Comparison of ENCODE assay signal across 26 cellular contexts in genomic region chr7:134835463-134835823, GRCh38. TPM values are rescaled to one million over a fixed set of nuclear protein-coding genes. Genes with fewer than 3 reads are reported as not detected.
DNase-seq lines count a peak whose midpoint lies in the region; ATAC-seq, FAIRE-seq and TF ChIP-seq lines count a peak whose summit lies in the region.
"Had no signal": no experiment of that assay in that cellular context is flagged by ENCODE, and none has a peak within 500 bp of the region (broad histone marks: within the 10 kb centered on the region; RNA-seq: fewer than 3 reads in every experiment).

No MANE protein-coding gene starts in this region.

- no peaks in the 10 kb centered on the region for H3K27me3 ChIP-seq in breast epithelium
- H3K27me3 ChIP-seq in osteoblast (ENCODE audit: insufficient read depth, low read length) = no peaks in the 10 kb centered on the region
- no peaks in the 10 kb centered on the region for H3K27me3 ChIP-seq in transverse colon
- H3K27me3 ChIP-seq: BLaER1, SJCRH30 had no signal

- no peak for TF ChIP-seq CTCF in breast epithelium (IDR thresholded peaks at IDR 0.05)
- TF ChIP-seq CTCF in MCF 10A (IDR thresholded peaks at IDR 0.05; ENCODE audit: unreplicated experiment) = no peak
- no peak for TF ChIP-seq CTCF in osteoblast (IDR thresholded peaks at IDR 0.05; ENCODE audit: extremely low read depth, low read depth, low read length)
- no peak for TF ChIP-seq CTCF in transverse colon (IDR thresholded peaks at IDR 0.05)

- no peak overlapping the region for H3K27ac Mint-ChIP-seq in MCF 10A (ENCODE audit: low read depth, unreplicated experiment)
- H3K27ac Mint-ChIP-seq: activated naive CD8-positive, alpha-beta T cell treated with anti-CD3 and anti-CD28 coated beads for 36 hours; activated T-helper 1 cell treated with anti-CD3 and anti-CD28 coated beads, Interleukin-12 subunit alpha, Interleukin-12 subunit beta, Interleukin-2, Interleukin-4 antibody, amounts not matched to agents 30 ng/mL and 10 ng/mL and 1 ng/mL, durations not matched to agents 14 hours and 24 hours and 36 hours had no signal

- TF ChIP-seq POLR2A in breast epithelium (IDR thresholded peaks at IDR 0.05) (no peak), transverse colon (IDR thresholded peaks at IDR 0.05) (no peak)

- no peaks in the 10 kb centered on the region for H3K4me1 Mint-ChIP-seq in MCF 10A (ENCODE audit: insufficient read depth, unreplicated experiment)
- H3K4me1 Mint-ChIP-seq: activated naive CD8-positive, alpha-beta T cell treated with anti-CD3 and anti-CD28 coated beads for 36 hours; endodermal cell had no signal

- BruUV-seq in MCF 10A (replicated peaks; lab: Mats Ljungman, UMichigan) = no TSS peak

- peaks cover 25% of the 10 kb centered on the region for H4K20me1 ChIP-seq in osteoblast (ENCODE audit: insufficient read depth, low read length)

- H3K4me3 ChIP-seq in breast epithelium = peak overlapping the region in 1 of 3 donors; percentile 15
- H3K4me3 ChIP-seq in osteoblast (ENCODE audit: insufficient read depth, low read length) = no peak overlapping the region
- H3K4me3 ChIP-seq in transverse colon = no peak overlapping the region
- H3K4me3 ChIP-seq: BLaER1, SJCRH30, skin epidermis had no signal

- peak; percentile 79 for FAIRE-seq in endometrium (lab: Jason Lieb, UNC)
- FAIRE-seq: G401.6, HTR-8/SVneo had no signal

- H3K27ac ChIP-seq in breast epithelium (peak overlapping the region; percentile 64 to 71), osteoblast (ENCODE audit: low read depth, low read length) (peak overlapping the region; percentile 94), transverse colon (peak overlapping the region; percentile 73 to 85 (median 82))
- H3K27ac ChIP-seq: BLaER1, SJCRH30 had no signal

- POLR2A ChIA-PET in MCF 10A (lab: Yijun Ruan, JAX) = interaction anchor here (1.1 kb wide), 1 partner anchor 12 kb away, joined by 3 read pairs; no protein-coding TSS in a partner anchor

- no peak overlapping the region for H3K4me3 Mint-ChIP-seq in MCF 10A (ENCODE audit: unreplicated experiment)
- H3K4me3 Mint-ChIP-seq: activated naive CD8-positive, alpha-beta T cell treated with anti-CD3 and anti-CD28 coated beads for 36 hours; activated T-helper 1 cell treated with anti-CD3 and anti-CD28 coated beads, Interleukin-12 subunit alpha, Interleukin-12 subunit beta, Interleukin-2, Interleukin-4 antibody, amounts not matched to agents 30 ng/mL and 10 ng/mL and 1 ng/mL, durations not matched to agents 14 hours and 24 hours and 36 hours; endodermal cell had no signal

- peaks cover 99% of the 10 kb centered on the region for H3K79me2 ChIP-seq in osteoblast (ENCODE audit: insufficient read depth, low read length)

- H3K36me3 ChIP-seq in breast epithelium (no peaks in the 10 kb centered on the region), osteoblast (ENCODE audit: insufficient read depth, low read length) (peaks cover 68% of the 10 kb centered on the region), transverse colon (no peaks in the 10 kb centered on the region)
- H3K36me3 ChIP-seq: SJCRH30 had no signal

- no peaks in the 10 kb centered on the region for H3K27me3 Mint-ChIP-seq in MCF 10A (ENCODE audit: insufficient read depth, unreplicated experiment)
- H3K27me3 Mint-ChIP-seq: activated naive CD8-positive, alpha-beta T cell treated with anti-CD3 and anti-CD28 coated beads for 36 hours had no signal

- no peak for TF ChIP-seq EP300 in transverse colon (IDR thresholded peaks at IDR 0.05; ENCODE audit: low read depth)

- no peak for DNase-seq in breast epithelium (ENCODE audit: low spot score in 2 of 2)
- no peak for DNase-seq in MCF 10A (ENCODE audit: unreplicated experiment)
- DNase-seq in osteoblast (ENCODE audit: insufficient read length, low spot score, missing footprints) = no peak
- DNase-seq in transverse colon = no peak
- no peak for DNase-seq in effector CD4-positive, alpha-beta T cell
- DNase-seq: 8988T; activated CD8-positive, alpha-beta memory T cell treated with anti-CD3 and anti-CD28 coated beads for 24 hours; activated naive CD8-positive, alpha-beta T cell treated with anti-CD3 and anti-CD28 coated beads for 36 hours; caudate nucleus; DMS 273 treated with DMSO at 0.1 percent for 48 hours; endodermal cell; foreskin melanocyte; NCI-H1417; NCI-H2171; NCI-H69; SJCRH30; stimulated activated CD4-positive, alpha-beta T cell treated with anti-CD3 and anti-CD28 coated beads, Interleukin-4, amount 100 ng/mL, for 1 hour had no signal

- CTCF ChIA-PET in MCF 10A (lab: Yijun Ruan, JAX) = interaction anchor here (1.3 kb wide), 1 partner anchor 13 kb away, joined by 3 read pairs; no protein-coding TSS in a partner anchor

- H3K4me1 ChIP-seq in breast epithelium (no peaks in the 10 kb centered on the region), osteoblast (ENCODE audit: insufficient read depth, low read length) (peaks cover 54% of the 10 kb centered on the region), transverse colon (peaks cover 3 to 49% (median 14%) of the 10 kb centered on the region in 4 donors)
- H3K4me1 ChIP-seq: BLaER1, SJCRH30 had no signal

- no peaks in the 10 kb centered on the region for H3K9me3 Mint-ChIP-seq in MCF 10A (ENCODE audit: unreplicated experiment)
- H3K9me3 Mint-ChIP-seq: activated T-helper 1 cell treated with anti-CD3 and anti-CD28 coated beads, Interleukin-12 subunit alpha, Interleukin-12 subunit beta, Interleukin-2, Interleukin-4 antibody, amounts not matched to agents 30 ng/mL and 10 ng/mL and 1 ng/mL, durations not matched to agents 14 hours and 24 hours and 36 hours; endodermal cell had no signal

- intact Hi-C loops in breast epithelium (cut with DNase I; ENCODE audit: low total_unique reads) (no loop called here), MCF 10A (cut with micrococcal nuclease) (no loop called here), transverse colon (cut with DNase I; ENCODE audit: low total_unique reads) (no loop called here)

- H3K4me2 ChIP-seq in osteoblast (ENCODE audit: insufficient read depth, low read length) = no peak overlapping the region
- H3K4me2 ChIP-seq: BLaER1 had no signal

- ATAC-seq in HG03135 (IDR thresholded peaks at IDR 0.05; ENCODE audit: unreplicated experiment) = no peak
- ATAC-seq in HG03432 (IDR thresholded peaks at IDR 0.05; ENCODE audit: unreplicated experiment) = no peak
- ATAC-seq: left lobe of liver had no signal

- no peaks in the 10 kb centered on the region for H3K9me3 ChIP-seq in breast epithelium
- no peaks in the 10 kb centered on the region for H3K9me3 ChIP-seq in osteoblast (ENCODE audit: low read depth, low read length)
- H3K9me3 ChIP-seq in transverse colon = no peaks in the 10 kb centered on the region
- H3K9me3 ChIP-seq: BLaER1, SJCRH30 had no signal

- in situ Hi-C loops in transverse colon (cut with MboI; ENCODE audit: low pct_ligation_motif_present in 1 of 4, low pct_unique_long_range_greater_than_20kb in 1 of 4, low sequenced_read_pairs in 3 of 4) = no loop called here

- H2AFZ ChIP-seq in osteoblast (ENCODE audit: low read length) = no peak overlapping the region

- 14 to 51% methylated on average over 4 of the region's 4 CpGs for whole genome bisulfite sequencing in transverse colon (ENCODE audit: low coverage in 1 of 2), 2 donors

- no peaks in the 10 kb centered on the region for H3K36me3 Mint-ChIP-seq in MCF 10A (ENCODE audit: insufficient read depth, unreplicated experiment)

RNA-seq across cellular contexts. Expression of gene CALD1, which starts 56.0 kb away (rescaled TPM):
- total RNA-seq in breast epithelium = 100 to 1,000 TPM; 252 to 335 (median 266) TPM
- 130 and 183 TPM in 2 replicates for total RNA-seq in MCF 10A (2022)
- total RNA-seq in osteoblast = 1,075 and 1,123 TPM in 2 replicates
- 100 to 1,000 TPM; 162 to 401 (median 226) TPM for total RNA-seq in transverse colon
